ENCODE assay signal across 32 cellular contexts in the genomic region with DNA sequence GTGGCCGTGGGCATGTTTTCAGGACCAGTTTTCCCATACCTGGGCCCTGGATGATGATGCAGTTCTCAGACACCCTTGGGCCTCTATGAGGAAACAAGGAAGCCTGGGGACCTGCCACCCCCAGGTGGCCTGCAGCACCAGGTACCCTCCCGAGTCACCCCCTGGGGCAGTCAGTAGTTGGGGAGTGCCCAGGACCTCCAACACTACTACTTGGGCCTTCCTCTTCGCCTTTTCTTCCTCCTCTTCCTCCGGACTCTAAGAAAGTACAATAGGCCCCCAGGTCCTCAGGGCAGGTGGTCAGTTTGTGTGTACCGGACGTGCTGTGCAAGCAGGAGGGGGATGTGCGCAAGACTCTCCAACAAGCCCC. TPM values are rescaled to one million over a fixed set of nuclear protein-coding genes. Genes with fewer than 3 reads are reported as not detected.
"Had no signal": no experiment of that assay in that cellular context is flagged by ENCODE, and none has a peak within 500 bp of the region (broad histone marks: within the 10 kb centered on the region; RNA-seq: fewer than 3 reads in every experiment).

No MANE protein-coding gene starts in this region.

- H3K9me3 Mint-ChIP-seq: memory B cell; natural killer cell; stimulated activated naive CD8-positive, alpha-beta T cell treated with anti-CD3 and anti-CD28 coated beads, Interleukin-15, Interleukin-2, amounts not matched to agents 100 ng/mL and 50 ng/mL, for 24 hours had no signal

- H3K4me1 Mint-ChIP-seq: memory B cell, natural killer cell had no signal

- H3K4me1 ChIP-seq: gastrocnemius medialis, parathyroid adenoma, prostate gland, right atrium auricular region, suprapubic skin, transverse colon, upper lobe of right lung, uterus had no signal

- H3K27ac Mint-ChIP-seq: memory B cell; natural killer cell; stimulated activated naive CD8-positive, alpha-beta T cell treated with anti-CD3 and anti-CD28 coated beads, Interleukin-15, Interleukin-2, amounts not matched to agents 100 ng/mL and 50 ng/mL, for 24 hours had no signal

- H3K27me3 Mint-ChIP-seq: stimulated activated naive CD8-positive, alpha-beta T cell treated with anti-CD3 and anti-CD28 coated beads, Interleukin-15, Interleukin-2, amounts not matched to agents 100 ng/mL and 50 ng/mL, for 24 hours had no signal

- H3K4me3 ChIP-seq: gastrocnemius medialis, hepatocyte, lung, prostate gland, right atrium auricular region, smooth muscle cell, suprapubic skin, transverse colon, upper lobe of right lung, uterus had no signal

- H3K9ac ChIP-seq: parathyroid adenoma had no signal

- H3K36me3 Mint-ChIP-seq: memory B cell, natural killer cell had no signal

- H3K36me3 ChIP-seq: gastrocnemius medialis, prostate gland, right atrium auricular region, suprapubic skin, transverse colon, upper lobe of right lung, uterus had no signal

- H3K4me2 ChIP-seq: hepatocyte, smooth muscle cell had no signal

- H3K27ac ChIP-seq: epithelial cell of prostate, gastrocnemius medialis, hepatocyte, parathyroid adenoma, prostate gland, right atrium auricular region, suprapubic skin, transverse colon, upper lobe of right lung, uterus had no signal

- DNase-seq: cortex of kidney; effector CD4-positive, alpha-beta T cell; foreskin fibroblast; gastrocnemius medialis; head of caudate nucleus; kidney; natural killer cell; stimulated activated CD4-positive, alpha-beta T cell treated with anti-CD3 and anti-CD28 coated beads, Interleukin-12 subunit alpha, Interleukin-12 subunit beta, amount 100 ng/mL, for 4 hours; stimulated activated CD4-positive, alpha-beta T cell treated with anti-CD3 and anti-CD28 coated beads, Interleukin-1b, Interleukin-23, amount 100 ng/mL, for 48 hours; stimulated activated CD4-positive, alpha-beta T cell treated with anti-CD3 and anti-CD28 coated beads, Interleukin-4, amount 100 ng/mL, for 1 hour; stimulated activated CD8-positive, alpha-beta memory T cell treated with anti-CD3 and anti-CD28 coated beads, Interleukin-4, amount 100 ng/mL, for 48 hours; transverse colon; upper lobe of right lung; uterus had no signal

- H3K9me3 ChIP-seq: gastrocnemius medialis, prostate gland, right atrium auricular region, suprapubic skin, transverse colon, upper lobe of right lung, uterus had no signal

- H3K4me3 Mint-ChIP-seq: memory B cell; natural killer cell; stimulated activated naive CD8-positive, alpha-beta T cell treated with anti-CD3 and anti-CD28 coated beads, Interleukin-15, Interleukin-2, amounts not matched to agents 100 ng/mL and 50 ng/mL, for 24 hours had no signal

- H3K27me3 ChIP-seq: gastrocnemius medialis, hepatocyte, right atrium auricular region, suprapubic skin, transverse colon, upper lobe of right lung, uterus had no signal

- ATAC-seq: esophagus mucosa, gastrocnemius medialis, left lobe of liver, natural killer cell, sciatic nerve, upper lobe of right lung had no signal

RNA-seq across cellular contexts. Expression of a gene that starts 11.9 kb away (rescaled TPM):
- total RNA-seq: esophagus mucosa, glomerular endothelial cell, hepatocyte, left lobe of liver, liver, lung, mononuclear cell, natural killer cell, osteoblast, smooth muscle cell, suprapubic skin, transverse colon, upper lobe of right lung, uterus had no signal

RNA-seq across cellular contexts. Expression of a gene that starts 25.7 kb away (rescaled TPM):
- total RNA-seq: dermis microvascular lymphatic vessel endothelial cell, glomerular endothelial cell, mononuclear cell, natural killer cell had no signal

RNA-seq across cellular contexts. Expression of a gene that starts 29.7 kb away (rescaled TPM):
- total RNA-seq: dermis microvascular lymphatic vessel endothelial cell, glomerular endothelial cell, liver, mononuclear cell, osteoblast, smooth muscle cell, upper lobe of right lung had no signal

RNA-seq across cellular contexts. Expression of a gene that starts 51.4 kb away (rescaled TPM):
- total RNA-seq: esophagus mucosa, gastrocnemius medialis, glomerular endothelial cell, left lobe of liver, liver, mononuclear cell, natural killer cell had no signal
